Comparison of ENCODE assay signal across 18 cellular contexts in genomic region chr2:153971914-153972313, GRCh38.
DNase-seq lines count a peak whose midpoint lies in the region; ATAC-seq, FAIRE-seq and TF ChIP-seq lines count a peak whose summit lies in the region.
"Had no signal": no experiment of that assay in that cellular context is flagged by ENCODE, and none has a peak within 500 bp of the region (broad histone marks: within the 10 kb centered on the region; RNA-seq: fewer than 3 reads in every experiment).

No MANE protein-coding gene starts in this region.

- FAIRE-seq in A549 (lab: Jason Lieb, UNC) (no peak), H1 (lab: Jason Lieb, UNC) (peak; percentile 24)
- FAIRE-seq: GM12878, GM18507, H54 had no signal

- DNase-seq in A549 (ENCODE audit: low read depth in 1 of 2, low spot score in 1 of 2) (peak in 1 of 2 experiments; percentile 35), PC-3 (no peak), H1 (ENCODE audit: low read depth in 1 of 2, low spot score in 2 of 2) (no peak), neural crest cell (ENCODE audit: low read depth, low spot score) (no peak), NCI-H2081 treated with DMSO at 0.1 percent for 48 hours (lab: John Stamatoyannopoulos, UW) (no peak), NCI-H524 treated with DMSO at 0.1 percent for 48 hours (lab: John Stamatoyannopoulos, UW) (no peak)
- no peak for DNase-seq in activated effector memory CD4-positive, alpha-beta T cell treated with anti-CD3 and anti-CD28 coated beads, Interleukin-2, amount 50 U/mL, for 16 hours
- DNase-seq: AML-193; Caco-2; CD8-positive, alpha-beta memory T cell; DMS79 had no signal

- H3K14ac ChIP-seq in H1 (ENCODE audit: insufficient read length) = no peak overlapping the region

- H3K9me2 ChIP-seq in PC-3 (replicated peaks; ENCODE audit: low read length) = no peaks in the 10 kb centered on the region

- TF ChIP-seq POLR2A in A549 (IDR thresholded peaks at IDR 0.05; ENCODE audit: low read length) (no peak), H1 (IDR thresholded peaks at IDR 0.05; ENCODE audit: control extremely low read depth in 1 of 2, low read depth in 2 of 2, low read length in 2 of 2) (no peak)

- WGBS in A549 (ENCODE audit: missing lambda C conversion rate) = 42% methylated on average over 1 of the region's 1 CpG
- WGBS in H1 (ENCODE audit: extremely low coverage in 1 of 2, insufficient coverage in 1 of 2, insufficient read length in 1 of 2, insufficient replicate concordance in 2 of 2, low coverage in 1 of 2, low lambda C conversion rate in 2 of 2, missing lambda C conversion rate in 1 of 2), 2 experiments = 56% methylated on average over 1 of the region's 1 CpG; no CpG with 5 or more reads in 1 of the 2 experiments

- H3K4me1 ChIP-seq in A549 (peaks cover 21% of the 10 kb centered on the region), PC-3 (ENCODE audit: insufficient read depth, low read length) (no peaks in the 10 kb centered on the region), H1 (replicated peaks in 1 of 4; ENCODE audit: control insufficient read depth in 3 of 4, insufficient read depth in 4 of 4, low read length in 3 of 4) (0 out of 7 replicates have a peak, but pooled peaks cover 0 to 2% (median 0%) of the 10 kb centered on the region in 4 experiments)
- H3K4me1 ChIP-seq: BLaER1, Caco-2 had no signal

- no peaks in the 10 kb centered on the region for H3K9me3 Mint-ChIP-seq in neural crest cell

- no peak overlapping the region for H3K4me3 ChIP-seq in A549
- H3K4me3 ChIP-seq in PC-3 (ENCODE audit: low read length) = no peak overlapping the region
- no peak overlapping the region for H3K4me3 ChIP-seq in H1 (ENCODE audit: extremely low read depth in 1 of 4, insufficient read depth in 2 of 4, low read depth in 3 of 4, low read length in 4 of 4)
- H3K4me3 ChIP-seq: BLaER1, GM12878 had no signal

- H3K36me3 ChIP-seq in PC-3 (ENCODE audit: low read depth, low read length) (no peaks in the 10 kb centered on the region), H1 (ENCODE audit: control insufficient read depth in 2 of 4, insufficient read depth in 4 of 4, low read length in 3 of 4) (no peaks in the 10 kb centered on the region)
- H3K36me3 ChIP-seq: BLaER1 had no signal

- H3K56ac ChIP-seq in H1 (replicated peaks; ENCODE audit: insufficient read length, low read depth, low read length) = no peak overlapping the region

- H4K5ac ChIP-seq in H1 (ENCODE audit: insufficient read length, low read depth, low read length) = no peak overlapping the region

- no peak overlapping the region for H2BK20ac ChIP-seq in H1 (ENCODE audit: low read length)

- H3K9me3 ChIP-seq in A549 (no peaks in the 10 kb centered on the region), PC-3 (ENCODE audit: low read length) (no peaks in the 10 kb centered on the region), H1 (ENCODE audit: insufficient read depth in 2 of 2, low read depth in 1 of 2, low read length in 1 of 2) (no peaks in the 10 kb centered on the region)
- H3K9me3 ChIP-seq: BLaER1, Caco-2 had no signal

- POLR2A ChIA-PET in A549 (lab: Yijun Ruan, JAX) = no interaction called here
- POLR2A ChIA-PET in PC-3 (lab: Charles Lee; ENCODE audit: unreplicated experiment) = no interaction called here
- POLR2A ChIA-PET in H1 (lab: Charles Lee; ENCODE audit: partially characterized antibody) = no interaction called here

- H3K79me1 ChIP-seq in H1 (ENCODE audit: low read depth, low read length) = peaks cover 4% of the 10 kb centered on the region; the same call in 1 of the 2 replicates

- peak; percentile 34 to 38; a peak in 4 of 5 replicates for TF ChIP-seq RAD21 in A549 (conservative IDR thresholded peaks at IDR 0.05 in 1 of 2, IDR thresholded peaks at IDR 0.05 in 1 of 2)
- TF ChIP-seq RAD21 in H1 (IDR thresholded peaks at IDR 0.05 in 1 of 2, conservative IDR thresholded peaks at IDR 0.05 in 1 of 2; ENCODE audit: low read depth in 2 of 2, low read length in 2 of 2) = peak; percentile 57 to 60

- no peak overlapping the region for H2BK120ac ChIP-seq in H1 (replicated peaks; ENCODE audit: low read depth, low read length)

- no peak overlapping the region for H2BK5ac ChIP-seq in H1 (ENCODE audit: low read depth, low read length)

- CTCF ChIA-PET in A549 (lab: Yijun Ruan, JAX) (no interaction called here), PC-3 (lab: Charles Lee) (no interaction called here), H1 (lab: Charles Lee; ENCODE audit: partially characterized antibody) (interaction anchor here (1.0 kb wide), 1 partner anchor 99 kb away, joined by 3 read pairs; no protein-coding TSS in a partner anchor)

- TF ChIP-seq CTCF in A549 (IDR thresholded peaks at IDR 0.05) (0 out of 3 replicates have a peak, but pooled peaks have one; percentile 15), PC-3 (conservative IDR thresholded peaks at IDR 0.05; ENCODE audit: low read depth, low read length) (0 out of 2 replicates have a peak, but pooled peaks have one; percentile 7), H1 (IDR thresholded peaks at IDR 0.05; ENCODE audit: control extremely low read depth in 1 of 3, insufficient read depth in 1 of 3, low read depth in 1 of 3, low read length in 3 of 3) (peak; percentile 8 to 48 (median 23); a peak in 3 of 4 replicates), neural crest cell (conservative IDR thresholded peaks at IDR 0.05) (peak; percentile 31)

- H3K79me2 ChIP-seq in PC-3 (ENCODE audit: low read length) (no peaks in the 10 kb centered on the region), H1 (ENCODE audit: control insufficient read depth in 1 of 2, insufficient read depth in 2 of 2, low read length in 2 of 2) (no peaks in the 10 kb centered on the region)

- H3K27ac ChIP-seq in A549 (peak overlapping the region in 1 of 2 experiments; percentile 61; a peak in 2 of 6 replicates), PC-3 (ENCODE audit: low read length) (no peak overlapping the region), H1 (ENCODE audit: low read depth, low read length) (no peak overlapping the region)
- H3K27ac ChIP-seq: 22Rv1, BLaER1 had no signal

- no peak overlapping the region for H3K4me3 Mint-ChIP-seq in neural crest cell
- H3K4me3 Mint-ChIP-seq: CD8-positive, alpha-beta memory T cell; IgD-negative memory B cell had no signal

- ATAC-seq in A549 (peak; percentile 82 to 86; a peak in 5 of 6 replicates), PC-3 (no peak), GM18867 (IDR thresholded peaks at IDR 0.05; ENCODE audit: unreplicated experiment) (no peak)
- ATAC-seq: GM12878 had no signal

- no peak overlapping the region for H3K18ac ChIP-seq in H1 (ENCODE audit: extremely low read depth, low read length)

- H3K4me2 ChIP-seq in A549 (peak overlapping the region; percentile 58; the same call in 2 of the 3 replicates), PC-3 (ENCODE audit: low read length) (no peak overlapping the region), H1 (ENCODE audit: insufficient read depth in 1 of 2, low read depth in 2 of 2, low read length in 2 of 2) (no peak overlapping the region)
- H3K4me2 ChIP-seq: BLaER1 had no signal

- H3K36me3 Mint-ChIP-seq in neural crest cell (ENCODE audit: low read depth) = no peaks in the 10 kb centered on the region
- H3K36me3 Mint-ChIP-seq: CD8-positive, alpha-beta memory T cell; IgD-negative memory B cell had no signal

- H3K4me1 Mint-ChIP-seq in neural crest cell = no peaks in the 10 kb centered on the region
- H3K4me1 Mint-ChIP-seq: CD8-positive, alpha-beta memory T cell; IgD-negative memory B cell had no signal

- no peak overlapping the region for H3K4ac ChIP-seq in H1 (replicated peaks; ENCODE audit: insufficient read length, low read depth, low read length)

- no peak overlapping the region for H2AK5ac ChIP-seq in H1 (ENCODE audit: low read depth, low read length)

- H3K27me3 ChIP-seq in PC-3 (ENCODE audit: low read length) (no peaks in the 10 kb centered on the region), H1 (replicated peaks in 1 of 4; ENCODE audit: control insufficient read depth in 3 of 4, extremely low read depth in 1 of 4, insufficient read depth in 3 of 4, low read length in 3 of 4) (peaks cover 0 to 1% (median 0%) of the 10 kb centered on the region in 4 experiments; a peak in 1 of 7 replicates)
- H3K27me3 ChIP-seq: BLaER1 had no signal

- H3K27ac Mint-ChIP-seq in neural crest cell (ENCODE audit: unreplicated experiment) = no peak overlapping the region
- H3K27ac Mint-ChIP-seq: CD8-positive, alpha-beta memory T cell; IgD-negative memory B cell had no signal

- H4K91ac ChIP-seq in H1 (replicated peaks; ENCODE audit: insufficient read length, low read length) = no peak overlapping the region

- no peak overlapping the region for H2BK15ac ChIP-seq in H1 (ENCODE audit: low read length)

- no peak overlapping the region for H4K8ac ChIP-seq in H1 (ENCODE audit: extremely low read depth, insufficient read depth, low read length)

- no TSS peak for BruUV-seq in PC-3 (replicated peaks; lab: Mats Ljungman, UMichigan)

- H3K9ac ChIP-seq in PC-3 (ENCODE audit: low read length) (no peak overlapping the region), H1 (replicated peaks in 1 of 4; ENCODE audit: extremely low read depth in 1 of 4, low read depth in 3 of 4, low read length in 3 of 4) (no peak overlapping the region)
- H3K9ac ChIP-seq: BLaER1 had no signal

- no peak overlapping the region for H2BK12ac ChIP-seq in H1 (ENCODE audit: low read depth, low read length)

- no peaks in the 10 kb centered on the region for H4K20me1 ChIP-seq in PC-3 (ENCODE audit: low read length)
- no peaks in the 10 kb centered on the region for H4K20me1 ChIP-seq in H1 (replicated peaks in 1 of 2; ENCODE audit: control insufficient read depth in 1 of 2, insufficient read depth in 2 of 2, low read length in 2 of 2)
- H4K20me1 ChIP-seq: BLaER1 had no signal

- no peak overlapping the region for H3K23ac ChIP-seq in H1 (ENCODE audit: insufficient read length)

- intact Hi-C loops in PC-3 (cut with micrococcal nuclease) = no loop called here

- no peaks in the 10 kb centered on the region for H3K23me2 ChIP-seq in H1 (ENCODE audit: low read depth, low read length)

- H3F3A ChIP-seq in PC-3 (ENCODE audit: low read length, unreplicated experiment) = no peaks in the 10 kb centered on the region

- no peak for TF ChIP-seq EP300 in A549 (IDR thresholded peaks at IDR 0.05)
- TF ChIP-seq EP300 in H1 (IDR thresholded peaks at IDR 0.05; ENCODE audit: borderline replicate concordance in 1 of 2, low read depth in 2 of 2, low read length in 2 of 2) = no peak

- no peaks in the 10 kb centered on the region for H3K27me3 Mint-ChIP-seq in neural crest cell (ENCODE audit: low read depth)
- H3K27me3 Mint-ChIP-seq: CD8-positive, alpha-beta memory T cell; IgD-negative memory B cell had no signal

- no peak overlapping the region for H2AFZ ChIP-seq in PC-3 (ENCODE audit: low read length)
- no peak overlapping the region for H2AFZ ChIP-seq in H1 (ENCODE audit: low read length)

TF ChIP-seq in A549, 52 proteins besides CTCF, POLR2A, EP300 and RAD21 (continues in another document):
- TF ChIP-seq FOXS1 (CRISPR knock-in tag; IDR thresholded peaks at IDR 0.05) (no peak), HEYL (CRISPR knock-in tag; IDR thresholded peaks at IDR 0.05) (no peak), NR3C1 (IDR thresholded peaks at IDR 0.05) (no peak), JUN (IDR thresholded peaks at IDR 0.05) (no peak)

TF ChIP-seq in H1, 55 proteins besides CTCF, POLR2A, EP300 and RAD21 (continues in another document):
- TF ChIP-seq JUND (IDR thresholded peaks at IDR 0.05; ENCODE audit: low read length) = no peak
- no peak for TF ChIP-seq HDAC6 (IDR thresholded peaks at IDR 0.05; ENCODE audit: low read depth, low read length)
- TF ChIP-seq TEAD4 (IDR thresholded peaks at IDR 0.05; ENCODE audit: low read depth, low read length) = peak; percentile 48; the same call in 1 of the 2 replicates
- no peak for TF ChIP-seq YY1 (IDR thresholded peaks at IDR 0.05; ENCODE audit: low read depth, low read length)

Comparison
In these comparisons a context has a peak if more than half of its experiments do, and no peak if none do; other contexts are left out.
1. ATAC-seq: peak in A549 (2 of 2); none in PC-3 (single experiment) and GM18867 (single experiment).
2. Of the 18 proteins assayed by ChIP-seq in both H1 and A549: peak only in H1: none; only in A549: none; in both: CTCF and RAD21; in neither: 16.
3. Peak in every context shown above with its lines, with median percentiles within 50 percentile points of each other: CTCF ChIP-seq.